In the genomic region with DNA sequence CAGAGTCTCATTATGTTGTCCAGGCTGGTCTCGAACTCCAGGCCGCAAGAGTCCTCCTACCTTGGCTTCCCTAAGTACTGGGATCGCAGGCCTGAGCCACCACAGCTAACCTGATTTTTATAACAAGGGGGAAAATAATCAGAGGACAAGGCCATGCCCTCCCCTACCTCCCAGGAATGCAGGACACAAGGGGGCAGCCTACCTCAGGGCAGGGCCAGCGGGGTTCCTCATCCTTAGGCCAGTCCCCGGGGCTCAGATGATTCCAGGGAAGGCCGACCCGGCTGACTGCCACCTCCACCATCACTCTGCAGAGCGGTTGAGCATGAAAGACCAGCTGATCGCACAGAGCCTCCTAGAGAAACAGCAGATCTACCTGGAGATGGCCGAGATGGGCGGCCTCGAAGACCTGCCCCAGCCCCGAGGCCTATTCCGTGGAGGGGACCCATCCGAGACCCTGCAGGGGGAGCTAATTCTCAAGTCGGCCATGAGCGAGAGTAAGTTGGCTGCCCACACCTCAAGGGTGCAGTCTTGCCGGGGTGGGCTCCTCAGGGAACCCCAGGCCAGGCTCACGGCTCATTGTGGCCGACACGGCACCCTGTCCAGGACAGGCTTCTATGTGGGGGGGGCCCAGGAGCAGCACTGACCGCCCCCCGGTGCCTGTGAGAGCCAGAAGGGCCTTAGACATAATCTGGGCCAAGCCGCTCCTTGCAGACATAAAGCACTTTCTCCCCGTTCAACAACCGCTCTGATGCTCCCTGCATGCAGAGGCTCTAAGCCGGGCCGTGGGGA, we compare ENCODE assay signal across 1 cellular context.
TF ChIP-seq lines count a peak whose summit lies in the region.

No MANE protein-coding gene starts in this region.

TF ChIP-seq in K562, 482 proteins besides CTCF, POLR2A, EP300 and RAD21:
- TF ChIP-seq HNRNPLL (IDR thresholded peaks at IDR 0.05; ENCODE audit: low read depth, low read length, poor library complexity, severe bottlenecking) (no peak), HMG20A (CRISPR knock-in tag; conservative IDR thresholded peaks at IDR 0.05) (no peak), KHSRP (IDR thresholded peaks at IDR 0.05) (no peak), CCNT2 (IDR thresholded peaks at IDR 0.05; ENCODE audit: borderline replicate concordance, extremely low read depth, insufficient read length, low read depth, low read length) (no peak), PRPF4 (IDR thresholded peaks at IDR 0.05; ENCODE audit: insufficient read depth, low read depth, low read length, poor library complexity, severe bottlenecking) (no peak), ZNF778 (CRISPR knock-in tag; IDR thresholded peaks at IDR 0.05) (no peak)
- TF ChIP-seq, protein P1, sequence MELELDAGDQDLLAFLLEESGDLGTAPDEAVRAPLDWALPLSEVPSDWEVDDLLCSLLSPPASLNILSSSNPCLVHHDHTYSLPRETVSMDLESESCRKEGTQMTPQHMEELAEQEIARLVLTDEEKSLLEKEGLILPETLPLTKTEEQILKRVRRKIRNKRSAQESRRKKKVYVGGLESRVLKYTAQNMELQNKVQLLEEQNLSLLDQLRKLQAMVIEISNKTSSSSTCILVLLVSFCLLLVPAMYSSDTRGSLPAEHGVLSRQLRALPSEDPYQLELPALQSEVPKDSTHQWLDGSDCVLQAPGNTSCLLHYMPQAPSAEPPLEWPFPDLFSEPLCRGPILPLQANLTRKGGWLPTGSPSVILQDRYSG (tag; conservative IDR thresholded peaks at IDR 0.05; ENCODE audit: low read depth), result no peak
- TF ChIP-seq, protein P2, sequence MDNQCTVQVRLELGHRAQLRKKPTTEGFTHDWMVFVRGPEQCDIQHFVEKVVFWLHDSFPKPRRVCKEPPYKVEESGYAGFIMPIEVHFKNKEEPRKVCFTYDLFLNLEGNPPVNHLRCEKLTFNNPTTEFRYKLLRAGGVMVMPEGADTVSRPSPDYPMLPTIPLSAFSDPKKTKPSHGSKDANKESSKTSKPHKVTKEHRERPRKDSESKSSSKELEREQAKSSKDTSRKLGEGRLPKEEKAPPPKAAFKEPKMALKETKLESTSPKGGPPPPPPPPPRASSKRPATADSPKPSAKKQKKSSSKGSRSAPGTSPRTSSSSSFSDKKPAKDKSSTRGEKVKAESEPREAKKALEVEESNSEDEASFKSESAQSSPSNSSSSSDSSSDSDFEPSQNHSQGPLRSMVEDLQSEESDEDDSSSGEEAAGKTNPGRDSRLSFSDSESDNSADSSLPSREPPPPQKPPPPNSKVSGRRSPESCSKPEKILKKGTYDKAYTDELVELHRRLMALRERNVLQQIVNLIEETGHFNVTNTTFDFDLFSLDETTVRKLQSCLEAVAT (IDR thresholded peaks at IDR 0.05), result no peak
TF ChIP-seq in K562: peak in this region for 0.
